Comparison of ENCODE assay signal across 9 cellular contexts in genomic region chr19:39531834-39532232, GRCh38. TPM values are rescaled to one million over a fixed set of nuclear protein-coding genes. Genes with fewer than 3 reads are reported as not detected.
DNase-seq lines count a peak whose midpoint lies in the region; ATAC-seq and TF ChIP-seq lines count a peak whose summit lies in the region.
"Had no signal": no experiment of that assay in that cellular context is flagged by ENCODE, and none has a peak within 500 bp of the region (broad histone marks: within the 10 kb centered on the region; RNA-seq: fewer than 3 reads in every experiment).

No MANE protein-coding gene starts in this region.

- peak overlapping the region; percentile 77 to 88 for H3K9ac ChIP-seq in colonic mucosa (ENCODE audit: low read depth in 2 of 2, low read length in 2 of 2)

- intact Hi-C loops in colonic mucosa (cut with DNase I): loop anchor here (5.0 to 10.0 kb wide), 3 partner anchors 35 to 87 kb away; partner anchors contain the start of genes DLL3 and SUPT5H

- no peaks in the 10 kb centered on the region for H3K36me3 Mint-ChIP-seq in natural killer cell treated with Interleukin-12 subunit alpha and Interleukin-12 subunit beta and Interleukin-15 and Interleukin-18, amount 100 ng/mL, for 72 hours

- H3K4me1 Mint-ChIP-seq in natural killer cell treated with Interleukin-12 subunit alpha and Interleukin-12 subunit beta and Interleukin-15 and Interleukin-18, amount 100 ng/mL, for 72 hours (ENCODE audit: low read depth in 2 of 2): peaks cover 3 to 13% of the 10 kb centered on the region in 2 donors

- DNase-seq in BE2C (no peak), NB4 (ENCODE audit: low read depth) (no peak), colonic mucosa (no peak), SIG-M5 (lab: John Stamatoyannopoulos, UW) (no peak)
- no peak for DNase-seq in natural killer cell treated with Interleukin-12 subunit alpha and Interleukin-12 subunit beta and Interleukin-15 and Interleukin-18, amount 100 ng/mL, for 72 hours (ENCODE audit: low spot score)
- DNase-seq in stimulated activated CD4-positive, alpha-beta T cell treated with anti-CD3 and anti-CD28 coated beads, Interleukin-2, amount 100 ng/mL, for 24 hours: no peak
- DNase-seq in activated CD4-positive, alpha-beta T cell treated with anti-CD3 and anti-CD28 coated beads, Interleukin-2, amount 50 U/mL, for 48 hours: no peak
- DNase-seq: stimulated activated CD4-positive, alpha-beta T cell treated with anti-CD3 and anti-CD28 coated beads, Interleukin-4, amount 100 ng/mL, for 4 hours had no signal

- H3K36me3 ChIP-seq in BE2C (no peaks in the 10 kb centered on the region), colonic mucosa (no peaks in the 10 kb centered on the region)

- peak overlapping the region; percentile 46 to 76 for H3K27ac Mint-ChIP-seq in natural killer cell treated with Interleukin-12 subunit alpha and Interleukin-12 subunit beta and Interleukin-15 and Interleukin-18, amount 100 ng/mL, for 72 hours

- no peak for TF ChIP-seq POLR2A in NB4 (IDR thresholded peaks at IDR 0.05; ENCODE audit: extremely low read depth, insufficient read length)

- no peaks in the 10 kb centered on the region for H3K27me3 Mint-ChIP-seq in natural killer cell treated with Interleukin-12 subunit alpha and Interleukin-12 subunit beta and Interleukin-15 and Interleukin-18, amount 100 ng/mL, for 72 hours

- H3K4me3 ChIP-seq in BE2C (ENCODE audit: low read depth, low read length) (peak overlapping the region; percentile 83), NB4 (ENCODE audit: low read depth, low read length) (peak overlapping the region; percentile 84), colonic mucosa (peak overlapping the region; percentile 64)

- H3K9me3 Mint-ChIP-seq in natural killer cell treated with Interleukin-12 subunit alpha and Interleukin-12 subunit beta and Interleukin-15 and Interleukin-18, amount 100 ng/mL, for 72 hours: no peaks in the 10 kb centered on the region

- no peaks in the 10 kb centered on the region for H3K9me3 ChIP-seq in BE2C
- no peaks in the 10 kb centered on the region for H3K9me3 ChIP-seq in colonic mucosa

- ATAC-seq in natural killer cell treated with Interleukin-12 subunit alpha and Interleukin-12 subunit beta and Interleukin-15 and Interleukin-18, amount 100 ng/mL, for 72 hours: no peak
- no peak for ATAC-seq in esophagus mucosa

- H3K27ac ChIP-seq in colonic mucosa: no peak overlapping the region

- H3K4me1 ChIP-seq in BE2C (no peaks in the 10 kb centered on the region), colonic mucosa (peaks cover 4% of the 10 kb centered on the region)

- peak overlapping the region; percentile 86 for H3K4me3 Mint-ChIP-seq in natural killer cell treated with Interleukin-12 subunit alpha and Interleukin-12 subunit beta and Interleukin-15 and Interleukin-18, amount 100 ng/mL, for 72 hours

- TF ChIP-seq CTCF in BE2C (IDR thresholded peaks at IDR 0.05; ENCODE audit: low read depth, low read length) (no peak), NB4 (IDR thresholded peaks at IDR 0.05; ENCODE audit: low read depth, low read length) (no peak), colonic mucosa (IDR thresholded peaks at IDR 0.05) (no peak)

- no peaks in the 10 kb centered on the region for H3K27me3 ChIP-seq in BE2C
- H3K27me3 ChIP-seq in colonic mucosa: no peaks in the 10 kb centered on the region

RNA-seq across cellular contexts. Expression of gene EID2B, which starts 0.8 kb away (rescaled TPM):
- 5.7 TPM for polyA plus RNA-seq in BE2C (2012; ENCODE audit: insufficient read depth, insufficient read length, low read depth)
- total RNA-seq in colonic mucosa (under 1 TPM; 0.22 to 0.56 TPM), esophagus mucosa (0.20 TPM)
- total RNA-seq in natural killer cell treated with Interleukin-12 subunit alpha and Interleukin-12 subunit beta and Interleukin-15 and Interleukin-18, amount 100 ng/mL, for 72 hours: 1 to 10 TPM; 1.9 to 5.4 TPM

RNA-seq across cellular contexts. Expression of gene EID2, which starts 8.1 kb away (rescaled TPM):
- 57.4 TPM for polyA plus RNA-seq in BE2C (2012; ENCODE audit: insufficient read depth, insufficient read length, low read depth)
- total RNA-seq in colonic mucosa (10 to 100 TPM; 11.4 to 11.9 TPM), esophagus mucosa (6.7 TPM)
- total RNA-seq in natural killer cell treated with Interleukin-12 subunit alpha and Interleukin-12 subunit beta and Interleukin-15 and Interleukin-18, amount 100 ng/mL, for 72 hours: 10 to 100 TPM; 10.4 to 11.4 TPM

RNA-seq across cellular contexts. Expression of gene SELENOV, which starts 16.9 kb away (rescaled TPM):
- not detected for polyA plus RNA-seq in BE2C (2012; ENCODE audit: insufficient read depth, insufficient read length, low read depth)
- not detected for total RNA-seq in colonic mucosa
- total RNA-seq in natural killer cell treated with Interleukin-12 subunit alpha and Interleukin-12 subunit beta and Interleukin-15 and Interleukin-18, amount 100 ng/mL, for 72 hours: not detected
- total RNA-seq in esophagus mucosa: not detected

RNA-seq across cellular contexts. Expression of gene DLL3, which starts 33.1 kb away (rescaled TPM):
- 41.5 TPM for polyA plus RNA-seq in BE2C (2012; ENCODE audit: insufficient read depth, insufficient read length, low read depth)
- not detected for total RNA-seq in colonic mucosa
- under 1 TPM; 0.21 to 0.92 TPM for total RNA-seq in natural killer cell treated with Interleukin-12 subunit alpha and Interleukin-12 subunit beta and Interleukin-15 and Interleukin-18, amount 100 ng/mL, for 72 hours
- total RNA-seq in esophagus mucosa: not detected

RNA-seq across cellular contexts. Expression of gene TIMM50, which starts 51.2 kb away (rescaled TPM):
- polyA plus RNA-seq in BE2C (2012; ENCODE audit: insufficient read depth, insufficient read length, low read depth): 229 TPM
- total RNA-seq in colonic mucosa: 10 to 100 TPM; 45.7 to 83.9 TPM
- total RNA-seq in natural killer cell treated with Interleukin-12 subunit alpha and Interleukin-12 subunit beta and Interleukin-15 and Interleukin-18, amount 100 ng/mL, for 72 hours: 100 to 1,000 TPM in 1 of 2 donors, 10 to 100 TPM in 1; 74.0 to 133 TPM
- 55.6 TPM for total RNA-seq in esophagus mucosa
